ENCODE assay signal across 1 cellular context in genomic region chr2:218991674-218992168, GRCh38.
TF ChIP-seq lines count a peak whose summit lies in the region.

No MANE protein-coding gene starts in this region.

TF ChIP-seq in SK-N-SH treated with all-trans-retinoic acid at 6 μM for 48 hours, 23 proteins besides CTCF, POLR2A, EP300 and RAD21 (continued from another document):
- no peak for TF ChIP-seq POU6F1 (CRISPR knock-in tag; IDR thresholded peaks at IDR 0.05; ENCODE audit: borderline replicate concordance, low read depth)
- no peak for TF ChIP-seq ESRRG (CRISPR knock-in tag; IDR thresholded peaks at IDR 0.05)
TF ChIP-seq in SK-N-SH treated with all-trans-retinoic acid at 6 μM for 48 hours: peak in this region for 0.
